ENCODE assay signal across 8 cellular contexts in genomic region chr4:186587416-186588018, GRCh38. TPM values are rescaled to one million over a fixed set of nuclear protein-coding genes. Genes with fewer than 3 reads are reported as not detected.
DNase-seq lines count a peak whose midpoint lies in the region; ATAC-seq lines count a peak whose summit lies in the region.

No MANE protein-coding gene starts in this region.

- H3K4me1 Mint-ChIP-seq in activated CD8-positive, alpha-beta T cell treated with anti-CD3 and anti-CD28 coated beads, Interleukin-2, amount 10 ng/mL, durations not matched to agents 7 days and 5 days (ENCODE audit: low read depth), result no peaks in the 10 kb centered on the region
- H3K4me1 Mint-ChIP-seq in naive B cell, result no peaks in the 10 kb centered on the region
- no peaks in the 10 kb centered on the region for H3K4me1 Mint-ChIP-seq in stimulated activated naive CD8-positive, alpha-beta T cell treated with anti-CD3 and anti-CD28 coated beads, Interleukin-15, amount 100 ng/mL, for 72 hours

- no peak overlapping the region for H3K4me3 Mint-ChIP-seq in activated CD8-positive, alpha-beta T cell treated with anti-CD3 and anti-CD28 coated beads, Interleukin-2, amount 10 ng/mL, durations not matched to agents 7 days and 5 days
- no peak overlapping the region for H3K4me3 Mint-ChIP-seq in naive B cell
- no peak overlapping the region for H3K4me3 Mint-ChIP-seq in stimulated activated naive CD8-positive, alpha-beta T cell treated with anti-CD3 and anti-CD28 coated beads, Interleukin-15, amount 100 ng/mL, for 72 hours

- POLR2A ChIA-PET in activated CD8-positive, alpha-beta T cell treated with anti-CD3 and anti-CD28 coated beads, Interleukin-2, amount 10 ng/mL, durations not matched to agents 7 days and 5 days (lab: Charles Lee), result no interaction called here

- ATAC-seq in GM21786 (IDR thresholded peaks at IDR 0.05; ENCODE audit: unreplicated experiment) (peak; percentile 81), naive B cell (ENCODE audit: low read depth in 2 of 2) (no peak)
- ATAC-seq in activated CD8-positive, alpha-beta T cell treated with anti-CD3 and anti-CD28 coated beads, Interleukin-2, amount 10 ng/mL, durations not matched to agents 7 days and 5 days, result no peak
- no peak for ATAC-seq in stimulated activated naive CD8-positive, alpha-beta T cell treated with anti-CD3 and anti-CD28 coated beads, Interleukin-15, amount 100 ng/mL, for 72 hours

- H3K36me3 Mint-ChIP-seq in activated CD8-positive, alpha-beta T cell treated with anti-CD3 and anti-CD28 coated beads, Interleukin-2, amount 10 ng/mL, durations not matched to agents 7 days and 5 days (ENCODE audit: low read depth), result no peaks in the 10 kb centered on the region
- no peaks in the 10 kb centered on the region for H3K36me3 Mint-ChIP-seq in naive B cell

- no peaks in the 10 kb centered on the region for H3K27me3 Mint-ChIP-seq in activated CD8-positive, alpha-beta T cell treated with anti-CD3 and anti-CD28 coated beads, Interleukin-2, amount 10 ng/mL, durations not matched to agents 7 days and 5 days (ENCODE audit: low read depth)
- H3K27me3 Mint-ChIP-seq in naive B cell, result peaks cover 0 to 6% (median 0%) of the 10 kb centered on the region in 3 donors
- H3K27me3 Mint-ChIP-seq in stimulated activated naive CD8-positive, alpha-beta T cell treated with anti-CD3 and anti-CD28 coated beads, Interleukin-15, amount 100 ng/mL, for 72 hours, result no peaks in the 10 kb centered on the region

- H3K27ac Mint-ChIP-seq in activated CD8-positive, alpha-beta T cell treated with anti-CD3 and anti-CD28 coated beads, Interleukin-2, amount 10 ng/mL, durations not matched to agents 7 days and 5 days, result no peak overlapping the region
- no peak overlapping the region for H3K27ac Mint-ChIP-seq in naive B cell
- no peak overlapping the region for H3K27ac Mint-ChIP-seq in stimulated activated naive CD8-positive, alpha-beta T cell treated with anti-CD3 and anti-CD28 coated beads, Interleukin-15, amount 100 ng/mL, for 72 hours

- peak; percentile 19 to 67 (median 25) for DNase-seq in NCI-H1417 (lab: John Stamatoyannopoulos, UW)
- DNase-seq in NCI-H1417 treated with DMSO at 0.1 percent for 48 hours (lab: John Stamatoyannopoulos, UW), result no peak
- peak; percentile 28 for DNase-seq in MV-4-11 (lab: John Stamatoyannopoulos, UW)
- peak; percentile 66 for DNase-seq in activated CD8-positive, alpha-beta T cell treated with anti-CD3 and anti-CD28 coated beads, Interleukin-2, amount 10 ng/mL, durations not matched to agents 7 days and 5 days
- DNase-seq in epidermal melanocyte (ENCODE audit: insufficient read length, low spot score), result peak; percentile 37
- peak; percentile 17 for DNase-seq in naive B cell
- peak; percentile 36 to 37 for DNase-seq in stimulated activated naive CD8-positive, alpha-beta T cell treated with anti-CD3 and anti-CD28 coated beads, Interleukin-15, amount 100 ng/mL, for 72 hours

- CTCF ChIA-PET in activated CD8-positive, alpha-beta T cell treated with anti-CD3 and anti-CD28 coated beads, Interleukin-2, amount 10 ng/mL, durations not matched to agents 7 days and 5 days (lab: Charles Lee), result interaction anchor here (0.8 to 2.0 kb wide), 7 partner anchors 10 to 519 kb away, joined by 3 to 9 read pairs (median 3); partner anchors contain the start of gene TLR3

- no peaks in the 10 kb centered on the region for H3K9me3 Mint-ChIP-seq in activated CD8-positive, alpha-beta T cell treated with anti-CD3 and anti-CD28 coated beads, Interleukin-2, amount 10 ng/mL, durations not matched to agents 7 days and 5 days (ENCODE audit: insufficient read depth)
- H3K9me3 Mint-ChIP-seq in naive B cell, result peaks cover 0 to 7% (median 2%) of the 10 kb centered on the region in 7 donors
- H3K9me3 Mint-ChIP-seq in stimulated activated naive CD8-positive, alpha-beta T cell treated with anti-CD3 and anti-CD28 coated beads, Interleukin-15, amount 100 ng/mL, for 72 hours, result no peaks in the 10 kb centered on the region

RNA-seq across cellular contexts. Expression of gene MTNR1A, which starts 32.1 kb away (rescaled TPM):
- total RNA-seq in activated CD8-positive, alpha-beta T cell treated with anti-CD3 and anti-CD28 coated beads, Interleukin-2, amount 10 ng/mL, durations not matched to agents 7 days and 5 days, result not detected
- polyA plus RNA-seq in naive B cell (ENCODE audit: low read depth in 6 of 6), result not detected
